Comparison of ENCODE assay signal across 1 cellular context in genomic region chr15:35560258-35560657, GRCh38.
TF ChIP-seq lines count a peak whose summit lies in the region.

No MANE protein-coding gene starts in this region.

TF ChIP-seq in GM23338, 12 proteins besides CTCF, POLR2A, EP300 and RAD21 (continued from another document):
- TF ChIP-seq, protein P1, sequence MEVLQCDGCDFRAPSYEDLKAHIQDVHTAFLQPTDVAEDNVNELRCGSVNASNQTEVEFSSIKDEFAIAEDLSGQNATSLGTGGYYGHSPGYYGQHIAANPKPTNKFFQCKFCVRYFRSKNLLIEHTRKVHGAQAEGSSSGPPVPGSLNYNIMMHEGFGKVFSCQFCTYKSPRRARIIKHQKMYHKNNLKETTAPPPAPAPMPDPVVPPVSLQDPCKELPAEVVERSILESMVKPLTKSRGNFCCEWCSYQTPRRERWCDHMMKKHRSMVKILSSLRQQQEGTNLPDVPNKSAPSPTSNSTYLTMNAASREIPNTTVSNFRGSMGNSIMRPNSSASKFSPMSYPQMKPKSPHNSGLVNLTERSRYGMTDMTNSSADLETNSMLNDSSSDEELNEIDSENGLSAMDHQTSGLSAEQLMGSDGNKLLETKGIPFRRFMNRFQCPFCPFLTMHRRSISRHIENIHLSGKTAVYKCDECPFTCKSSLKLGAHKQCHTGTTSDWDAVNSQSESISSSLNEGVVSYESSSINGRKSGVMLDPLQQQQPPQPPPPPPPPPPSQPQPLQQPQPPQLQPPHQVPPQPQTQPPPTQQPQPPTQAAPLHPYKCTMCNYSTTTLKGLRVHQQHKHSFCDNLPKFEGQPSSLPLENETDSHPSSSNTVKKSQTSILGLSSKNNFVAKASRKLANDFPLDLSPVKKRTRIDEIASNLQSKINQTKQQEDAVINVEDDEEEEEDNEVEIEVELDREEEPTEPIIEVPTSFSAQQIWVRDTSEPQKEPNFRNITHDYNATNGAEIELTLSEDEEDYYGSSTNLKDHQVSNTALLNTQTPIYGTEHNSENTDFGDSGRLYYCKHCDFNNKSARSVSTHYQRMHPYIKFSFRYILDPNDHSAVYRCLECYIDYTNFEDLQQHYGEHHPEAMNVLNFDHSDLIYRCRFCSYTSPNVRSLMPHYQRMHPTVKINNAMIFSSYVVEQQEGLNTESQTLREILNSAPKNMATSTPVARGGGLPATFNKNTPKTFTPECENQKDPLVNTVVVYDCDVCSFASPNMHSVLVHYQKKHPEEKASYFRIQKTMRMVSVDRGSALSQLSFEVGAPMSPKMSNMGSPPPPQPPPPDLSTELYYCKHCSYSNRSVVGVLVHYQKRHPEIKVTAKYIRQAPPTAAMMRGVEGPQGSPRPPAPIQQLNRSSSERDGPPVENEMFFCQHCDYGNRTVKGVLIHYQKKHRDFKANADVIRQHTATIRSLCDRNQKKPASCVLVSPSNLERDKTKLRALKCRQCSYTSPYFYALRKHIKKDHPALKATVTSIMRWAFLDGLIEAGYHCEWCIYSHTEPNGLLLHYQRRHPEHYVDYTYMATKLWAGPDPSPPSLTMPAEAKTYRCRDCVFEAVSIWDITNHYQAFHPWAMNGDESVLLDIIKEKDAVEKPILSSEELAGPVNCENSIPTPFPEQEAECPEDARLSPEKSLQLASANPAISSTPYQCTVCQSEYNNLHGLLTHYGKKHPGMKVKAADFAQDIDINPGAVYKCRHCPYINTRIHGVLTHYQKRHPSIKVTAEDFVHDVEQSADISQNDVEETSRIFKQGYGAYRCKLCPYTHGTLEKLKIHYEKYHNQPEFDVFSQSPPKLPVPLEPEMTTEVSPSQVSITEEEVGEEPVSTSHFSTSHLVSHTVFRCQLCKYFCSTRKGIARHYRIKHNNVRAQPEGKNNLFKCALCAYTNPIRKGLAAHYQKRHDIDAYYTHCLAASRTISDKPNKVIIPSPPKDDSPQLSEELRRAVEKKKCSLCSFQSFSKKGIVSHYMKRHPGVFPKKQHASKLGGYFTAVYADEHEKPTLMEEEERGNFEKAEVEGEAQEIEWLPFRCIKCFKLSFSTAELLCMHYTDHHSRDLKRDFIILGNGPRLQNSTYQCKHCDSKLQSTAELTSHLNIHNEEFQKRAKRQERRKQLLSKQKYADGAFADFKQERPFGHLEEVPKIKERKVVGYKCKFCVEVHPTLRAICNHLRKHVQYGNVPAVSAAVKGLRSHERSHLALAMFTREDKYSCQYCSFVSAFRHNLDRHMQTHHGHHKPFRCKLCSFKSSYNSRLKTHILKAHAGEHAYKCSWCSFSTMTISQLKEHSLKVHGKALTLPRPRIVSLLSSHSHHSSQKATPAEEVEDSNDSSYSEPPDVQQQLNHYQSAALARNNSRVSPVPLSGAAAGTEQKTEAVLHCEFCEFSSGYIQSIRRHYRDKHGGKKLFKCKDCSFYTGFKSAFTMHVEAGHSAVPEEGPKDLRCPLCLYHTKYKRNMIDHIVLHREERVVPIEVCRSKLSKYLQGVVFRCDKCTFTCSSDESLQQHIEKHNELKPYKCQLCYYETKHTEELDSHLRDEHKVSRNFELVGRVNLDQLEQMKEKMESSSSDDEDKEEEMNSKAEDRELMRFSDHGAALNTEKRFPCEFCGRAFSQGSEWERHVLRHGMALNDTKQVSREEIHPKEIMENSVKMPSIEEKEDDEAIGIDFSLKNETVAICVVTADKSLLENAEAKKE (CRISPR knock-in tag; IDR thresholded peaks at IDR 0.05): no peak
- TF ChIP-seq POLR2AphosphoS5 (IDR thresholded peaks at IDR 0.05; ENCODE audit: low read depth): no peak
- no peak for TF ChIP-seq STAT1 (IDR thresholded peaks at IDR 0.05; ENCODE audit: unreplicated experiment)
- TF ChIP-seq NANOG (IDR thresholded peaks at IDR 0.05; ENCODE audit: borderline replicate concordance): no peak
- TF ChIP-seq EZH2phosphoT487 (IDR thresholded peaks at IDR 0.05; ENCODE audit: unreplicated experiment): no peak
- no peak for TF ChIP-seq ZNF331 (CRISPR knock-in tag; IDR thresholded peaks at IDR 0.05; ENCODE audit: low read depth)
TF ChIP-seq in GM23338: peak in this region for 0.
